Comparison of ENCODE assay signal across 9 cellular contexts in the genomic region with DNA sequence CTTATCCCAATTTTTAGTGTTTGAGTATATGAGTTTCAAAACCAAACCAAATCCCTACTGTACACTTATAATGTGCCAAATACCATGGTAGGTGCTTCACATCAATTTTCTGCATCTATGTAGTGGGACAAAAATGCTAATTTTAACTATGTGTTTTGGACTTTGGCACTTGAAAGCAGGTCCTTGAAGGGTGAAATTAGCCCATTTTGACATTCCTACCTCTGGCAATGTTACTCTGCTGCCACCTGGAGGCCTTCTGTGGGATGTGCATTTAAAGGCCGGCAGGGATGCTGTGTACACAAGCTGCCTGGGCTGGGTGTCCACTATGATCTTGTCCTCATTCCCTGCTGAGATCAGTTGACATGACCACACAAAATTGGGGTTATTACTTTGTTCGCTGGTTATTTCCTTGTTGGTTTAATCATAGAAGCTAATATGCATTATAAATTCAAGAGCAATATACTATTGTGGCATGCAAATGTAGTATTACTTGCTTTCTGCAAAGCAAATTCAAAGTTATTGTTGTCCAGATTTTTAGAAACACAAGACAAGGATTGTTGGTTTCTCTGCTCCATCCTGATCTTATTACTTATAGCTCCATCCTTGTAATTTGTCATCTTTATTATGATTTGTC.
DNase-seq lines count a peak whose midpoint lies in the region; TF ChIP-seq lines count a peak whose summit lies in the region.
"Had no signal": no experiment of that assay in that cellular context is flagged by ENCODE, and none has a peak within 500 bp of the region (broad histone marks: within the 10 kb centered on the region; RNA-seq: fewer than 3 reads in every experiment).

No MANE protein-coding gene starts in this region.

- CTCF ChIA-PET in OCI-LY7 (lab: Charles Lee; ENCODE audit: unreplicated experiment) = interaction anchor here (0.7 kb wide), 1 partner anchor 201 kb away, joined by 7 read pairs; no protein-coding TSS in a partner anchor

- POLR2A ChIA-PET in OCI-LY7 (lab: Charles Lee) = interaction anchor here (1.7 kb wide), 1 partner anchor 9 kb away, joined by 4 read pairs; no protein-coding TSS in a partner anchor

- TF ChIP-seq CTCF in OCI-LY7 (conservative IDR thresholded peaks at IDR 0.05; ENCODE audit: low read length) (peak; percentile 97), fibroblast of lung (conservative IDR thresholded peaks at IDR 0.05 in 1 of 2, IDR thresholded peaks at IDR 0.05 in 1 of 2; ENCODE audit: low read depth in 1 of 2, low read length in 2 of 2) (peak; percentile 99), neural progenitor cell (IDR thresholded peaks at IDR 0.05) (peak; percentile 96), testis (IDR thresholded peaks at IDR 0.05) (peak; percentile 92 to 97 (median 92))

- H3K4me3 ChIP-seq in OCI-LY7 (ENCODE audit: low read depth, low read length, poor library complexity, severe bottlenecking) = no peak overlapping the region
- no peak overlapping the region for H3K4me3 ChIP-seq in fibroblast of lung (replicated peaks in 1 of 4; ENCODE audit: control extremely low read depth in 1 of 4, insufficient read depth in 1 of 4, low read depth in 3 of 4, low read length in 4 of 4)
- no peak overlapping the region for H3K4me3 ChIP-seq in neural progenitor cell
- no peak overlapping the region for H3K4me3 ChIP-seq in testis
- H3K4me3 ChIP-seq: skin epidermis had no signal

- H3K36me3 ChIP-seq in OCI-LY7 (ENCODE audit: insufficient read depth, low read length) = no peaks in the 10 kb centered on the region
- no peaks in the 10 kb centered on the region for H3K36me3 ChIP-seq in fibroblast of lung (ENCODE audit: control insufficient read depth, insufficient read depth, low read length)
- H3K36me3 ChIP-seq in neural progenitor cell = no peaks in the 10 kb centered on the region
- no peaks in the 10 kb centered on the region for H3K36me3 ChIP-seq in testis (ENCODE audit: low read depth, missing control alignments)

- H3K27me3 Mint-ChIP-seq in activated T-cell treated with anti-CD3 and anti-CD28 coated beads, Interleukin-2, amount 50 U/mL, for 24 hours = peaks cover 36% of the 10 kb centered on the region
- H3K27me3 Mint-ChIP-seq in neural progenitor cell (ENCODE audit: insufficient read depth, low read depth) = no peaks in the 10 kb centered on the region

- H3K27ac Mint-ChIP-seq in activated T-cell treated with anti-CD3 and anti-CD28 coated beads, Interleukin-2, amount 50 U/mL, for 24 hours = no peak overlapping the region
- no peak overlapping the region for H3K27ac Mint-ChIP-seq in neural progenitor cell

- H2AFZ ChIP-seq in OCI-LY7 (ENCODE audit: low read length) (no peak overlapping the region), fibroblast of lung (ENCODE audit: low read length) (no peak overlapping the region), neural progenitor cell (replicated peaks) (no peak overlapping the region)

- no peaks in the 10 kb centered on the region for H3K9me3 Mint-ChIP-seq in activated T-cell treated with anti-CD3 and anti-CD28 coated beads, Interleukin-2, amount 50 U/mL, for 24 hours
- H3K9me3 Mint-ChIP-seq in neural progenitor cell = no peaks in the 10 kb centered on the region

- WGBS in testis, 2 donors = 10 to 15% methylated on average over 2 of the region's 2 CpGs

- no peaks in the 10 kb centered on the region for H3K27me3 ChIP-seq in fibroblast of lung (ENCODE audit: control insufficient read depth, insufficient read depth, low read length)
- no peaks in the 10 kb centered on the region for H3K27me3 ChIP-seq in neural progenitor cell
- H3K27me3 ChIP-seq in testis = no peaks in the 10 kb centered on the region

- DNase-seq in NCI-H526 (lab: John Stamatoyannopoulos, UW) = peak; percentile 12 to 67
- no peak for DNase-seq in NCI-H526 treated with DMSO at 0.1 percent for 48 hours (lab: John Stamatoyannopoulos, UW)
- peak; percentile 67 for DNase-seq in HK-2 (ENCODE audit: unreplicated experiment)
- DNase-seq in OCI-LY7 (ENCODE audit: low spot score) = peak; percentile 60
- DNase-seq in activated T-cell treated with anti-CD3 and anti-CD28 coated beads, Interleukin-2, amount 50 U/mL, for 24 hours = peak; percentile 73
- peak; percentile 51 to 81 for DNase-seq in fibroblast of lung (ENCODE audit: low read depth in 2 of 2)
- DNase-seq in neural progenitor cell (ENCODE audit: low spot score) = peak; percentile 75
- peak; percentile 88 for DNase-seq in testis

- no peak overlapping the region for H3K4me3 Mint-ChIP-seq in activated T-cell treated with anti-CD3 and anti-CD28 coated beads, Interleukin-2, amount 50 U/mL, for 24 hours
- H3K4me3 Mint-ChIP-seq in neural progenitor cell = no peak overlapping the region

- H3K9ac ChIP-seq in fibroblast of lung (ENCODE audit: insufficient read depth, low read length) = no peak overlapping the region
- no peak overlapping the region for H3K9ac ChIP-seq in neural progenitor cell

- TF ChIP-seq POLR2A in testis (IDR thresholded peaks at IDR 0.05) = no peak

- H3K4me1 ChIP-seq in OCI-LY7 (ENCODE audit: insufficient read depth, low read length, poor library complexity, severe bottlenecking) = no peaks in the 10 kb centered on the region
- H3K4me1 ChIP-seq in fibroblast of lung (ENCODE audit: control insufficient read depth, extremely low read depth, insufficient read depth, low read length) = peaks cover 14% of the 10 kb centered on the region
- H3K4me1 ChIP-seq in neural progenitor cell = no peaks in the 10 kb centered on the region
- H3K4me1 ChIP-seq in testis = no peaks in the 10 kb centered on the region

- H3K36me3 Mint-ChIP-seq in activated T-cell treated with anti-CD3 and anti-CD28 coated beads, Interleukin-2, amount 50 U/mL, for 24 hours (ENCODE audit: low read depth) = no peaks in the 10 kb centered on the region
- H3K36me3 Mint-ChIP-seq in neural progenitor cell = no peaks in the 10 kb centered on the region

- H3K79me2 ChIP-seq in OCI-LY7 (ENCODE audit: insufficient read depth, low read depth, low read length) (no peaks in the 10 kb centered on the region), fibroblast of lung (ENCODE audit: control insufficient read depth, insufficient read depth, low read length) (no peaks in the 10 kb centered on the region), neural progenitor cell (ENCODE audit: low read depth) (no peaks in the 10 kb centered on the region)

- H3K27ac ChIP-seq in OCI-LY7 (ENCODE audit: low read depth, low read length, poor library complexity, severe bottlenecking) = no peak overlapping the region
- no peak overlapping the region for H3K27ac ChIP-seq in fibroblast of lung (ENCODE audit: insufficient read depth, low read length)
- H3K27ac ChIP-seq in neural progenitor cell = no peak overlapping the region
- H3K27ac ChIP-seq in testis = no peak overlapping the region

- H3F3A ChIP-seq in neural progenitor cell (ENCODE audit: low read depth) = no peaks in the 10 kb centered on the region

- H3K9me2 ChIP-seq in OCI-LY7 (ENCODE audit: insufficient read depth, low read length) = no peaks in the 10 kb centered on the region

- H3K4me2 ChIP-seq in OCI-LY7 (ENCODE audit: low read length) = no peak overlapping the region
- no peak overlapping the region for H3K4me2 ChIP-seq in fibroblast of lung (ENCODE audit: extremely low read depth, insufficient read depth, low read length)
- no peak overlapping the region for H3K4me2 ChIP-seq in neural progenitor cell

- peaks cover 6% of the 10 kb centered on the region for H3K4me1 Mint-ChIP-seq in activated T-cell treated with anti-CD3 and anti-CD28 coated beads, Interleukin-2, amount 50 U/mL, for 24 hours (ENCODE audit: low read depth)
- no peaks in the 10 kb centered on the region for H3K4me1 Mint-ChIP-seq in neural progenitor cell

- no peaks in the 10 kb centered on the region for H4K20me1 ChIP-seq in OCI-LY7 (ENCODE audit: insufficient read depth, low read length)
- no peaks in the 10 kb centered on the region for H4K20me1 ChIP-seq in fibroblast of lung (ENCODE audit: control insufficient read depth, extremely low read depth, insufficient read depth, low read length)
- H4K20me1 ChIP-seq in neural progenitor cell (ENCODE audit: low read depth) = no peaks in the 10 kb centered on the region

- intact Hi-C loops in OCI-LY7 (cut with micrococcal nuclease; ENCODE audit: unreplicated experiment) = loop anchor here (1.0 kb wide), 1 partner anchor 202 kb away; no protein-coding TSS in a partner anchor
- intact Hi-C loops in testis (cut with DNase I; ENCODE audit: low total_unique reads) = loop anchor here (2.0 kb wide), 1 partner anchor 202 kb away; no protein-coding TSS in a partner anchor

- H3K9me3 ChIP-seq in OCI-LY7 (ENCODE audit: low read length) (no peaks in the 10 kb centered on the region), fibroblast of lung (ENCODE audit: control insufficient read depth, insufficient read depth, low read depth, low read length) (no peaks in the 10 kb centered on the region), neural progenitor cell (ENCODE audit: low read depth) (no peaks in the 10 kb centered on the region), testis (no peaks in the 10 kb centered on the region)

- no TSS peak for BruUV-seq in OCI-LY7 (replicated peaks; lab: Mats Ljungman, UMichigan)
